In the genomic region with DNA sequence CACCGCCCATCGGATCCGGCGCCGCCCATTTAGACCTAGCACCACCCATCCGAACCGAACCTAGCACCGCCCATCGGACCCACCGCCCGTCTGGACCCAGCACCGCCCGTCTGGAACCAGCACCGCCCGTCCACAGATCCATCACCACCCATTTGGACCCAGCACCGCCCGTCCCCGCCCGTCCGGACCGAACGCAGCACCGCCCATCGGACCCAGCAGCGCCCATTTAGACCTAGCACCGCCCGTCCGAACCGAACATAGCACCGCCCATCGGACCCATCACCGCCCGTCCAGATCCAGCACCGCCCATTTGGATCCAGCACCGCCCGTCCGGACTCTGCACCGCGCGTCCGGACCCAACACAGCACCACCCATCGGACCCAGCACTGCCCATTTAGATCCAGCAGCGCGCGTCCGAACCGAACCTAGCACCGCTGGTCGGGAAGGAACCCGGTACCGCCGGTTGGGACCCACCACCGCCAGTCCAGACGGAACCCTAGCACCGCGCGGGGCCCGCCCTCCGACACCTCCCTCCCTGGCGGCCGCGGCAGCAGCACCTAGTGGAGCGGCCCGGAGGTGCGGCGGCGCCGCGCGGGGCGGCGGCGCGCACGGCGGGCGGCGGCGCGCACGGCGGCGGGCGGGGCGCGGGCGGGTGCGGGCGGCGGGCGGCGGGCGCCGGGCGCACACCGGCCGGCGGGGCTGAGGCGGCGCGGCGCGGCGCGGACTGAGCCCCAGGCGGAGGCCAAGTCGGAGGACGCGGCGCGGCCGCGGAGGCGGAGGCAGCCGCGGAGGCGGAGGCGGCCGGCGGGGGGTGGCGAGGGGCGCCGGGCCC, we compare ENCODE assay signal across 1 cellular context.
A peak's percentile ranks its signal among the peaks of the same experiment; 100 is the strongest.
TF ChIP-seq lines count a peak whose summit lies in the region.

AFDN (plus strand) TSS at position 682 of the 832 bp plus-strand sequence. CDS start 222 bp downstream, outside the sequence.

TF ChIP-seq in HEK293, 187 proteins besides CTCF, POLR2A, EP300 and RAD21 (continued from another document):
- peak; percentile 36; the same call in 1 of the 2 replicates for TF ChIP-seq ZNF76 (tag by site-specific recombination; IDR thresholded peaks at IDR 0.05; ENCODE audit: borderline replicate concordance, low read depth)
- TF ChIP-seq ZNF843 (tag by site-specific recombination; IDR thresholded peaks at IDR 0.05): peak; percentile 37; the same call in 1 of the 2 replicates
- peak; percentile 90 for TF ChIP-seq SP3 (tag by site-specific recombination; IDR thresholded peaks at IDR 0.05)
- 0 out of 2 replicates have a peak, but pooled peaks have one; percentile 6 for TF ChIP-seq AEBP2 (tag by site-specific recombination; IDR thresholded peaks at IDR 0.05; ENCODE audit: borderline replicate concordance)
- TF ChIP-seq, protein P1, sequence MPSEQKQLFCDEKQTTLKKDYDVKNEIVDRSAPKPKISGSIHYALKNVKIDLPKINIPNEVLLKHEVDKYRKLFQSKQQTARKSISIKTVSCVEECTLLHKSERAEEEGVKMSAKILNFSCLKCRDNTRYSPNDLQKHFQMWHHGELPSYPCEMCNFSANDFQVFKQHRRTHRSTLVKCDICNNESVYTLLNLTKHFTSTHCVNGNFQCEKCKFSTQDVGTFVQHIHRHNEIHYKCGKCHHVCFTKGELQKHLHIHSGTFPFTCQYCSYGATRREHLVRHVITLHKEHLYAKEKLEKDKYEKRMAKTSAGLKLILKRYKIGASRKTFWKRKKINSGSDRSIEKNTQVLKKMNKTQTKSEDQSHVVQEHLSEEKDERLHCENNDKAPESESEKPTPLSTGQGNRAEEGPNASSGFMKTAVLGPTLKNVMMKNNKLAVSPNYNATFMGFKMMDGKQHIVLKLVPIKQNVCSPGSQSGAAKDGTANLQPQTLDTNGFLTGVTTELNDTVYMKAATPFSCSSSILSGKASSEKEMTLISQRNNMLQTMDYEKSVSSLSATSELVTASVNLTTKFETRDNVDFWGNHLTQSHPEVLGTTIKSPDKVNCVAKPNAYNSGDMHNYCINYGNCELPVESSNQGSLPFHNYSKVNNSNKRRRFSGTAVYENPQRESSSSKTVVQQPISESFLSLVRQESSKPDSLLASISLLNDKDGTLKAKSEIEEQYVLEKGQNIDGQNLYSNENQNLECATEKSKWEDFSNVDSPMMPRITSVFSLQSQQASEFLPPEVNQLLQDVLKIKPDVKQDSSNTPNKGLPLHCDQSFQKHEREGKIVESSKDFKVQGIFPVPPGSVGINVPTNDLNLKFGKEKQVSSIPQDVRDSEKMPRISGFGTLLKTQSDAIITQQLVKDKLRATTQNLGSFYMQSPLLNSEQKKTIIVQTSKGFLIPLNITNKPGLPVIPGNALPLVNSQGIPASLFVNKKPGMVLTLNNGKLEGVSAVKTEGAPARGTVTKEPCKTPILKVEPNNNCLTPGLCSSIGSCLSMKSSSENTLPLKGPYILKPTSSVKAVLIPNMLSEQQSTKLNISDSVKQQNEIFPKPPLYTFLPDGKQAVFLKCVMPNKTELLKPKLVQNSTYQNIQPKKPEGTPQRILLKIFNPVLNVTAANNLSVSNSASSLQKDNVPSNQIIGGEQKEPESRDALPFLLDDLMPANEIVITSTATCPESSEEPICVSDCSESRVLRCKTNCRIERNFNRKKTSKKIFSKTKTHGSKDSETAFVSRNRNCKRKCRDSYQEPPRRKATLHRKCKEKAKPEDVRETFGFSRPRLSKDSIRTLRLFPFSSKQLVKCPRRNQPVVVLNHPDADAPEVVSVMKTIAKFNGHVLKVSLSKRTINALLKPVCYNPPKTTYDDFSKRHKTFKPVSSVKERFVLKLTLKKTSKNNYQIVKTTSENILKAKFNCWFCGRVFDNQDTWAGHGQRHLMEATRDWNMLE (tag by site-specific recombination; conservative IDR thresholded peaks at IDR 0.05; ENCODE audit: low read depth): no peak
- peak; percentile 95 for TF ChIP-seq ZNF692 (tag by site-specific recombination; IDR thresholded peaks at IDR 0.05)
- no peak for TF ChIP-seq ZNF473 (tag by site-specific recombination; IDR thresholded peaks at IDR 0.05)
- no peak for TF ChIP-seq ZIC2 (tag by site-specific recombination; IDR thresholded peaks at IDR 0.05)
- peak; percentile 29; the same call in 1 of the 2 replicates for TF ChIP-seq ZXDB (tag by site-specific recombination; IDR thresholded peaks at IDR 0.05)
